8 cellular contexts compared by ENCODE assay signal in genomic region chr12:132687211-132688164, GRCh38.
A peak's percentile ranks its signal among the peaks of the same experiment; 100 is the strongest.
DNase-seq lines count a peak whose midpoint lies in the region; ATAC-seq and TF ChIP-seq lines count a peak whose summit lies in the region.

Gene POLE, minus strand, starts transcription at chr12:132687342. Its CDS starts 27 bp downstream, at chr12:132687315.
Gene PXMP2, plus strand, starts transcription at chr12:132687587. Its CDS starts 84 bp downstream, at chr12:132687671.

- H3K27ac ChIP-seq in 22Rv1: peak within 1 kb of the TSS; percentile 94

- ATAC-seq in GM18520 (IDR thresholded peaks at IDR 0.05; ENCODE audit: unreplicated experiment) (peak; percentile 92), HG03045 (IDR thresholded peaks at IDR 0.05; ENCODE audit: unreplicated experiment) (peak; percentile 93)

- in situ Hi-C loops in astrocyte of the cerebellum (cut with HindIII; ENCODE audit: low sequenced_read_pairs): loop anchor here (5.0 kb wide), 1 partner anchor 70 kb away; the partner anchor contains the start of gene P2RX2

- H3K4me3 ChIP-seq in astrocyte of the cerebellum (ENCODE audit: low read depth, low read length) (peak within 1 kb of the TSS; percentile 63), retinal pigment epithelial cell (ENCODE audit: low read length) (peak within 1 kb of the TSS; percentile 55)

- DNase-seq in NCI-H2081 treated with DMSO at 0.1 percent for 48 hours (lab: John Stamatoyannopoulos, UW) (peak; percentile 79), T-helper 9 cell (peak; percentile 91), astrocyte of the cerebellum (ENCODE audit: low read depth) (peak; percentile 87), hippocampal formation (lab: John Stamatoyannopoulos, UW) (peak; percentile 88), retinal pigment epithelial cell (ENCODE audit: low read depth) (peak; percentile 77)

- TF ChIP-seq CTCF in 22Rv1 (IDR thresholded peaks at IDR 0.05) (no peak), astrocyte of the cerebellum (IDR thresholded peaks at IDR 0.05; ENCODE audit: low read depth, low read length, missing control alignments) (no peak), retinal pigment epithelial cell (conservative IDR thresholded peaks at IDR 0.05; ENCODE audit: low read depth, low read length) (no peak)

Comparison
In these comparisons a context has a peak if more than half of its experiments do, and no peak if none do; other contexts are left out.
1. Peak in every context shown above with its lines: DNase-seq, ATAC-seq, H3K4me3 ChIP-seq and H3K27ac ChIP-seq.